ENCODE assay signal across 8 cellular contexts in the genomic region with DNA sequence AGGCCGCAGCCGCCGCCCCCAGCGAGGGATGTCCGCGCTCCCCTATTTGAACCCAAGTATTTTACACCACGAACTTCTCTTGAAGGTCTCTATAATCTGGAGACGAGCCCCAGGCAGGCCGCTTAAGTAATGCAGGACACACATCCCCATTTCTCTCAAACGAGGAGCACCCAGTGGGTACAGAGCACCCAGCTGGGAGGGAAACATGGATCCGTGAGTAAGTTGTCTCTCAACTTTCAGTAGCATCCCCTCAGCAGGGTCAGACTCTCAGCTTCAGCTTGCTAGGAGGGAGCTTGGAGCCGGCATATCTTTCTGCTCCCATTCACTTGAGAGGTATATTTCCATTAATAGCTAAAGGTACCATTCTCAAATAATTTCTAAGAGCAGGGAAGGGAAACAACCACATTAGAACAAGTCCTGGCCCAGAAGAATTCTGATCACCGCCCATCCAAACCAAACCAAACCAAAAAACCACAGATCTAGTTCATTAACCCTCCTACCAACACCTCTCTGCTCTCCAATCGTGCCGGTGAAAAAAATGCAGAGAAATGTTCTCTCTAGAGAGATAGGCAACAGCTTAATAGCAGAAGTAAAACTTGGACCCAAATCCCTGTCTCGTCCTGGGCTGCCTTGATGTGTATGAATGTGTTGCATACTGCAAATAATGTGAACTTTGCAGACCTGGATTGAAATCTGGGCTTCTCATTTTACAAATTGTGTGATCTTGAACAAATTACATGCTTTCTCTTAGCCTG. TPM values are rescaled to one million over a fixed set of nuclear protein-coding genes. Genes with fewer than 3 reads are reported as not detected.
DNase-seq lines count a peak whose midpoint lies in the region; ATAC-seq and TF ChIP-seq lines count a peak whose summit lies in the region.

No MANE protein-coding gene starts in this region.

- H3K36me3 ChIP-seq in SJCRH30, result no peaks in the 10 kb centered on the region
- no peaks in the 10 kb centered on the region for H3K36me3 ChIP-seq in muscle layer of colon (ENCODE audit: insufficient read depth, low read length)

- H3K27ac ChIP-seq in SJCRH30 (no peak overlapping the region), muscle layer of colon (ENCODE audit: low read depth, low read length) (peak overlapping the region; percentile 78)

- TF ChIP-seq CTCF in epithelial cell of proximal tubule (conservative IDR thresholded peaks at IDR 0.05; ENCODE audit: low read depth, low read length), result no peak

- H3K4me3 Mint-ChIP-seq in T-helper 1 cell treated with Interleukin-12 subunit alpha and Interleukin-12 subunit beta and Interleukin-4 antibody, amounts not matched to agents 30 μg/mL and 1 μg/mL, for 36 hours, result peak overlapping the region; percentile 82

- DNase-seq in T-helper 1 cell (no peak), SJCRH30 (no peak), epithelial cell of proximal tubule (ENCODE audit: low read depth) (no peak), NCI-H2107 (lab: John Stamatoyannopoulos, UW) (no peak)
- no peak for DNase-seq in stimulated activated CD4-positive, alpha-beta T cell treated with anti-CD3 and anti-CD28 coated beads, Interleukin-4, amount 100 ng/mL, for 24 hours

- H3K4me1 Mint-ChIP-seq in T-helper 1 cell treated with Interleukin-12 subunit alpha and Interleukin-12 subunit beta and Interleukin-4 antibody, amounts not matched to agents 30 μg/mL and 1 μg/mL, for 36 hours (ENCODE audit: low read depth), result peaks cover 25% of the 10 kb centered on the region

- H3K4me1 ChIP-seq in SJCRH30 (no peaks in the 10 kb centered on the region), muscle layer of colon (ENCODE audit: insufficient read depth, low read length) (peaks cover 13% of the 10 kb centered on the region)

- H3K4me3 ChIP-seq in SJCRH30 (peak overlapping the region; percentile 70), epithelial cell of proximal tubule (ENCODE audit: low read depth, low read length) (peak overlapping the region; percentile 86), muscle layer of colon (ENCODE audit: low read depth in 1 of 2, low read length in 2 of 2) (peak overlapping the region; percentile 74 to 96)

- peak overlapping the region; percentile 15 for H3K27ac Mint-ChIP-seq in T-helper 1 cell treated with Interleukin-12 subunit alpha and Interleukin-12 subunit beta and Interleukin-4 antibody, amounts not matched to agents 30 μg/mL and 1 μg/mL, for 36 hours

- no peaks in the 10 kb centered on the region; the same call in 1 of the 2 replicates for H3K27me3 ChIP-seq in SJCRH30
- H3K27me3 ChIP-seq in muscle layer of colon (ENCODE audit: control insufficient read depth in 1 of 2, insufficient read depth in 2 of 2, low read length in 2 of 2), result no peaks in the 10 kb centered on the region

- peak overlapping the region; percentile 51 for H3K9ac ChIP-seq in muscle layer of colon (ENCODE audit: low read length)

- peak; percentile 6 for ATAC-seq in HG02938 (IDR thresholded peaks at IDR 0.05; ENCODE audit: unreplicated experiment)

- H3K36me3 Mint-ChIP-seq in T-helper 1 cell treated with Interleukin-12 subunit alpha and Interleukin-12 subunit beta and Interleukin-4 antibody, amounts not matched to agents 30 μg/mL and 1 μg/mL, for 36 hours (ENCODE audit: low read depth), result peaks cover 3% of the 10 kb centered on the region

- H3K9me3 Mint-ChIP-seq in T-helper 1 cell treated with Interleukin-12 subunit alpha and Interleukin-12 subunit beta and Interleukin-4 antibody, amounts not matched to agents 30 μg/mL and 1 μg/mL, for 36 hours, result peaks cover 11% of the 10 kb centered on the region

- H3K27me3 Mint-ChIP-seq in T-helper 1 cell treated with Interleukin-12 subunit alpha and Interleukin-12 subunit beta and Interleukin-4 antibody, amounts not matched to agents 30 μg/mL and 1 μg/mL, for 36 hours (ENCODE audit: low read depth), result peaks cover 34% of the 10 kb centered on the region

- H3K9me3 ChIP-seq in SJCRH30 (replicated peaks) (peaks cover 6% of the 10 kb centered on the region; the same call in 1 of the 2 replicates), muscle layer of colon (ENCODE audit: low read length) (no peaks in the 10 kb centered on the region)

RNA-seq across cellular contexts. Expression of gene TDRD7, which starts 0.9 kb away (rescaled TPM):
- total RNA-seq in SJCRH30 (2014; rRNA removed; shearing (Covaris generic)), result 2.4 and 2.5 TPM in 2 replicates
- total RNA-seq in epithelial cell of proximal tubule, result 6.0 and 9.4 TPM in 2 replicates
